Comparison of ENCODE assay signal across 20 cellular contexts in genomic region chr6:11718461-11718860, GRCh38.
DNase-seq lines count a peak whose midpoint lies in the region; ATAC-seq and TF ChIP-seq lines count a peak whose summit lies in the region.
"Had no signal": no experiment of that assay in that cellular context is flagged by ENCODE, and none has a peak within 500 bp of the region (broad histone marks: within the 10 kb centered on the region; RNA-seq: fewer than 3 reads in every experiment).

No MANE protein-coding gene starts in this region.

- TF ChIP-seq CTCF in epithelial cell of esophagus (IDR thresholded peaks at IDR 0.05; ENCODE audit: insufficient read depth, low read depth, low read length, missing control alignments) (no peak), osteoblast (IDR thresholded peaks at IDR 0.05; ENCODE audit: extremely low read depth, low read depth, low read length) (no peak), left lung (IDR thresholded peaks at IDR 0.05) (no peak)

- no peaks in the 10 kb centered on the region for H4K20me1 ChIP-seq in osteoblast (ENCODE audit: insufficient read depth, low read length)

- no peaks in the 10 kb centered on the region for H3K27me3 Mint-ChIP-seq in activated naive CD4-positive, alpha-beta T cell treated with anti-CD3 and anti-CD28 coated beads for 36 hours (ENCODE audit: low read depth)
- no peaks in the 10 kb centered on the region for H3K27me3 Mint-ChIP-seq in activated naive CD4-positive, alpha-beta T cell treated with anti-CD3 and anti-CD28 coated beads, Interleukin-2, amount 10 ng/mL, durations not matched to agents 7 days and 5 days
- H3K27me3 Mint-ChIP-seq: CD4-positive, CD25-positive, alpha-beta regulatory T cell had no signal

- H3K79me2 ChIP-seq in osteoblast (ENCODE audit: insufficient read depth, low read length), result no peaks in the 10 kb centered on the region

- H3K4me2 ChIP-seq in osteoblast (ENCODE audit: insufficient read depth, low read length), result no peak overlapping the region
- H3K4me2 ChIP-seq: GM23338 had no signal

- H3K36me3 Mint-ChIP-seq in activated naive CD4-positive, alpha-beta T cell treated with anti-CD3 and anti-CD28 coated beads for 36 hours (ENCODE audit: low read depth), result peaks cover 63% of the 10 kb centered on the region
- peaks cover 44% of the 10 kb centered on the region for H3K36me3 Mint-ChIP-seq in activated naive CD4-positive, alpha-beta T cell treated with anti-CD3 and anti-CD28 coated beads, Interleukin-2, amount 10 ng/mL, durations not matched to agents 7 days and 5 days

- DNase-seq in activated naive CD4-positive, alpha-beta T cell treated with anti-CD3 and anti-CD28 coated beads for 36 hours, result no peak
- no peak for DNase-seq in activated naive CD4-positive, alpha-beta T cell treated with anti-CD3 and anti-CD28 coated beads, Interleukin-2, amount 10 ng/mL, durations not matched to agents 7 days and 5 days
- DNase-seq in GM03348 (ENCODE audit: low spot score) (peak; percentile 54), epithelial cell of esophagus (ENCODE audit: low read depth) (peak; percentile 1), osteoblast (ENCODE audit: insufficient read length, low spot score, missing footprints) (peak; percentile 73), left lung (no peak), 8988T (no peak), GOT3 (lab: John Stamatoyannopoulos, UW) (no peak)
- DNase-seq: CD4-positive, CD25-positive, alpha-beta regulatory T cell; DMS79; HCEC 1CT; KG1; NCI-H1105; NCI-H146; NCI-H2029 treated with DMSO at 0.1 percent for 48 hours; NCI-H345; NCI-H526; OCI-M1; SJCRH30 had no signal

- H3K27ac Mint-ChIP-seq in activated naive CD4-positive, alpha-beta T cell treated with anti-CD3 and anti-CD28 coated beads for 36 hours, result peak overlapping the region; percentile 38
- no peak overlapping the region for H3K27ac Mint-ChIP-seq in activated naive CD4-positive, alpha-beta T cell treated with anti-CD3 and anti-CD28 coated beads, Interleukin-2, amount 10 ng/mL, durations not matched to agents 7 days and 5 days
- H3K27ac Mint-ChIP-seq: GM23338 had no signal

- intact Hi-C loops in activated naive CD4-positive, alpha-beta T cell treated with anti-CD3 and anti-CD28 coated beads for 36 hours (cut with micrococcal nuclease), result loop anchor here (10.0 kb wide), 2 partner anchors 624 to 1716 kb away; partner anchors contain the start of gene SMIM13
- intact Hi-C loops in left lung (cut with DNase I), result no loop called here

- CTCF ChIA-PET in activated naive CD4-positive, alpha-beta T cell treated with anti-CD3 and anti-CD28 coated beads for 36 hours (lab: Charles Lee), result no interaction called here
- CTCF ChIA-PET in activated naive CD4-positive, alpha-beta T cell treated with anti-CD3 and anti-CD28 coated beads, Interleukin-2, amount 10 ng/mL, durations not matched to agents 7 days and 5 days (lab: Charles Lee), result no interaction called here

- no peaks in the 10 kb centered on the region for H3K4me1 ChIP-seq in osteoblast (ENCODE audit: insufficient read depth, low read length)
- H3K4me1 ChIP-seq in left lung, result no peaks in the 10 kb centered on the region
- H3K4me1 ChIP-seq: SJCRH30 had no signal

- peaks cover 63% of the 10 kb centered on the region for H3K4me1 Mint-ChIP-seq in activated naive CD4-positive, alpha-beta T cell treated with anti-CD3 and anti-CD28 coated beads for 36 hours (ENCODE audit: low read depth)
- H3K4me1 Mint-ChIP-seq in activated naive CD4-positive, alpha-beta T cell treated with anti-CD3 and anti-CD28 coated beads, Interleukin-2, amount 10 ng/mL, durations not matched to agents 7 days and 5 days, result peaks cover 49% of the 10 kb centered on the region

- no peak for ATAC-seq in left lung
- ATAC-seq: GM23338 had no signal

- no peak overlapping the region for H3K4me3 Mint-ChIP-seq in activated naive CD4-positive, alpha-beta T cell treated with anti-CD3 and anti-CD28 coated beads for 36 hours
- H3K4me3 Mint-ChIP-seq in activated naive CD4-positive, alpha-beta T cell treated with anti-CD3 and anti-CD28 coated beads, Interleukin-2, amount 10 ng/mL, durations not matched to agents 7 days and 5 days, result no peak overlapping the region
- H3K4me3 Mint-ChIP-seq: CD4-positive, CD25-positive, alpha-beta regulatory T cell; GM23338 had no signal

- H3K9me3 Mint-ChIP-seq in activated naive CD4-positive, alpha-beta T cell treated with anti-CD3 and anti-CD28 coated beads for 36 hours, result no peaks in the 10 kb centered on the region
- peaks cover 3% of the 10 kb centered on the region for H3K9me3 Mint-ChIP-seq in activated naive CD4-positive, alpha-beta T cell treated with anti-CD3 and anti-CD28 coated beads, Interleukin-2, amount 10 ng/mL, durations not matched to agents 7 days and 5 days
- H3K9me3 Mint-ChIP-seq: CD4-positive, CD25-positive, alpha-beta regulatory T cell; GM23338 had no signal

- H3K4me3 ChIP-seq in epithelial cell of esophagus (ENCODE audit: low read length), result no peak overlapping the region
- H3K4me3 ChIP-seq in osteoblast (ENCODE audit: insufficient read depth, low read length), result no peak overlapping the region
- H3K4me3 ChIP-seq in left lung, result no peak overlapping the region
- H3K4me3 ChIP-seq: GM23338, SJCRH30 had no signal

- H3K27me3 ChIP-seq in osteoblast (ENCODE audit: insufficient read depth, low read length) (no peaks in the 10 kb centered on the region), left lung (no peaks in the 10 kb centered on the region)
- H3K27me3 ChIP-seq: SJCRH30 had no signal

- peak overlapping the region; percentile 22 for H2AFZ ChIP-seq in osteoblast (ENCODE audit: low read length)

- H3K27ac ChIP-seq in osteoblast (ENCODE audit: low read depth, low read length) (no peak overlapping the region), left lung (no peak overlapping the region)
- H3K27ac ChIP-seq: SJCRH30 had no signal

- H3K36me3 ChIP-seq in osteoblast (ENCODE audit: insufficient read depth, low read length) (no peaks in the 10 kb centered on the region), left lung (no peaks in the 10 kb centered on the region)
- H3K36me3 ChIP-seq: SJCRH30 had no signal

- no peaks in the 10 kb centered on the region for H3K9me3 ChIP-seq in osteoblast (ENCODE audit: low read depth, low read length)
- H3K9me3 ChIP-seq in left lung, result no peaks in the 10 kb centered on the region
- H3K9me3 ChIP-seq: SJCRH30 had no signal

Comparison
In these comparisons a context has a peak if more than half of its experiments do, and no peak if none do; other contexts are left out.
1. DNase-seq: peak in GM03348 (single experiment), epithelial cell of esophagus (single experiment) and osteoblast (single experiment); none in activated naive CD4-positive, alpha-beta T cell treated with anti-CD3 and anti-CD28 coated beads for 36 hours (single experiment), activated naive CD4-positive, alpha-beta T cell treated with anti-CD3 and anti-CD28 coated beads, Interleukin-2, amount 10 ng/mL, durations not matched to agents 7 days and 5 days (single experiment), left lung (0 of 2), 8988T (single experiment) and GOT3 (single experiment).